ENCODE assay signal across 1 cellular context in the genomic region with DNA sequence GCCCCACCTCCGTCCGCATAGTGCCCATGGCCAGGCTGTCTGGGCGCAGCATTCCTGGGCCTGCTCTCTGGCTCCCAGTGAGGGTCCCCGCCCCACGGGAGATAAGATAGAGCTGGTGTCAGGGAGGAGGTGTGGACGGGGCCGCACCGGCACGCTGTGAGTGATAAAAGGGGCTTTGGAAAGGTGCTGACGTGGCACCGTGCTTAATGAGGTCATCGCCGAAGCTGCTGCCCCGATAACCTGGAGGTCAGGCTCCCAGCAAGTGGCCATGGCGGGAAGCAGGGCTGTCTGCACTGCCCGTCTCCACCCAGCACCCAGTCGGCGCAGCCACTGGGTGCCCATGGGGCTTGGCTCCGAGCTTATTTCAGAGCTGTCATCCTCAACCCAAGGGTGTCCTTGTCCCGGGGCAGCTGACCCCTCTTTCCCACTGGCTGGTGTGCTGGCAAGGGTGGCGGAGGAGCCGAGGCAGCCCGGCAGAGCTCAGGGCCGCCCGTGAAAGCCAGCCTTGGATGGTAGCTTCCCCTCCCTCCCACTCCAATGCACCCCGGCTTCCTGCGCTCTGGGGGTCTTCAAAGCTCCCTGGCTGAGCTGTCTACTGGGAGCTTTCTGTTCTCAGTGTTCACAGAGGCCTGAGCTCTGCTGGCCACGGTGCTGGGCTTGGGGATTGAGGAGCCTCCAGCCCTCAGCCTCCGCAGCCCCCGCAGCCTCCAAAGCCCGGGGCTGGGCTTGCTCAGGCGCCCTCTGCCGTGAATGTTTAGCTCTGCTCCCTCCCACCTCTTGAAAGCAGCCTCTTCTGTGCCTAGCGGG.
A peak's percentile ranks its signal among the peaks of the same experiment; 100 is the strongest.
TF ChIP-seq lines count a peak whose summit lies in the region.

No MANE protein-coding gene starts in this region.

TF ChIP-seq in HepG2, 621 proteins besides CTCF, POLR2A, EP300 and RAD21 (continued from another document and continues in another):
- TF ChIP-seq DMTF1 (CRISPR knock-in tag; IDR thresholded peaks at IDR 0.05) (no peak), PHF21A (CRISPR knock-in tag; IDR thresholded peaks at IDR 0.05) (no peak), PHF20 (CRISPR knock-in tag; IDR thresholded peaks at IDR 0.05) (no peak), TEF (CRISPR knock-in tag; IDR thresholded peaks at IDR 0.05) (no peak), FOXP1 (IDR thresholded peaks at IDR 0.05) (no peak), FOXP1 (CRISPR knock-in tag; IDR thresholded peaks at IDR 0.05) (no peak), ZNF235 (CRISPR knock-in tag; IDR thresholded peaks at IDR 0.05; ENCODE audit: borderline replicate concordance) (no peak), NFIC (IDR thresholded peaks at IDR 0.05; ENCODE audit: low read length) (no peak), LCORL (IDR thresholded peaks at IDR 0.05) (no peak), LCORL (CRISPR knock-in tag; IDR thresholded peaks at IDR 0.05) (peak; percentile 78), REL (CRISPR knock-in tag; conservative IDR thresholded peaks at IDR 0.05) (no peak), ZSCAN9 (CRISPR knock-in tag; IDR thresholded peaks at IDR 0.05; ENCODE audit: borderline replicate concordance) (no peak), ZNF777 (CRISPR knock-in tag; IDR thresholded peaks at IDR 0.05) (no peak), ZNF30 (CRISPR knock-in tag; IDR thresholded peaks at IDR 0.05) (no peak), POLR2G (IDR thresholded peaks at IDR 0.05; ENCODE audit: low read depth, low read length) (no peak), ZNF598 (CRISPR knock-in tag; IDR thresholded peaks at IDR 0.05; ENCODE audit: borderline replicate concordance) (no peak), ZNF451 (CRISPR knock-in tag; IDR thresholded peaks at IDR 0.05) (no peak; the same call in 1 of the 2 replicates), DMAP1 (CRISPR knock-in tag; IDR thresholded peaks at IDR 0.05) (no peak; the same call in 1 of the 2 replicates), ZIK1 (CRISPR knock-in tag; IDR thresholded peaks at IDR 0.05; ENCODE audit: borderline replicate concordance, low read depth) (no peak), RFX1 (IDR thresholded peaks at IDR 0.05) (no peak), NR1H2 (CRISPR knock-in tag; IDR thresholded peaks at IDR 0.05; ENCODE audit: borderline replicate concordance, low read depth) (no peak), TCF12 (IDR thresholded peaks at IDR 0.05) (no peak), TCF12 (CRISPR knock-in tag; IDR thresholded peaks at IDR 0.05) (no peak), FOXA3 (CRISPR knock-in tag; IDR thresholded peaks at IDR 0.05) (no peak), JARID2 (CRISPR knock-in tag; IDR thresholded peaks at IDR 0.05; ENCODE audit: insufficient replicate concordance) (no peak), SMARCC2 (IDR thresholded peaks at IDR 0.05) (no peak), PAF1 (CRISPR knock-in tag; IDR thresholded peaks at IDR 0.05) (no peak), PHB2 (IDR thresholded peaks at IDR 0.05; ENCODE audit: partially characterized antibody) (no peak), ZNF234 (CRISPR knock-in tag; conservative IDR thresholded peaks at IDR 0.05) (no peak), ZMAT3 (CRISPR knock-in tag; conservative IDR thresholded peaks at IDR 0.05) (no peak), ATAD3A (CRISPR knock-in tag; IDR thresholded peaks at IDR 0.05) (no peak), HHEX (CRISPR knock-in tag; IDR thresholded peaks at IDR 0.05) (no peak), ZNF891 (CRISPR knock-in tag; IDR thresholded peaks at IDR 0.05) (no peak), PAX8 (CRISPR knock-in tag; IDR thresholded peaks at IDR 0.05; ENCODE audit: borderline replicate concordance) (no peak), ZNF816 (CRISPR knock-in tag; IDR thresholded peaks at IDR 0.05; ENCODE audit: borderline replicate concordance) (no peak), CERS6 (CRISPR knock-in tag; IDR thresholded peaks at IDR 0.05) (no peak), NPAS2 (CRISPR knock-in tag; IDR thresholded peaks at IDR 0.05; ENCODE audit: borderline replicate concordance) (no peak), GMEB2 (CRISPR knock-in tag; IDR thresholded peaks at IDR 0.05; ENCODE audit: low read depth) (no peak), ZBTB40 (IDR thresholded peaks at IDR 0.05) (no peak), ZBTB40 (CRISPR knock-in tag; IDR thresholded peaks at IDR 0.05) (no peak; the same call in 1 of the 2 replicates), NR3C1 (CRISPR knock-in tag; IDR thresholded peaks at IDR 0.05) (no peak), ZNF17 (CRISPR knock-in tag; IDR thresholded peaks at IDR 0.05) (no peak), ZNF343 (CRISPR knock-in tag; IDR thresholded peaks at IDR 0.05) (no peak)
- TF ChIP-seq, protein P1, sequence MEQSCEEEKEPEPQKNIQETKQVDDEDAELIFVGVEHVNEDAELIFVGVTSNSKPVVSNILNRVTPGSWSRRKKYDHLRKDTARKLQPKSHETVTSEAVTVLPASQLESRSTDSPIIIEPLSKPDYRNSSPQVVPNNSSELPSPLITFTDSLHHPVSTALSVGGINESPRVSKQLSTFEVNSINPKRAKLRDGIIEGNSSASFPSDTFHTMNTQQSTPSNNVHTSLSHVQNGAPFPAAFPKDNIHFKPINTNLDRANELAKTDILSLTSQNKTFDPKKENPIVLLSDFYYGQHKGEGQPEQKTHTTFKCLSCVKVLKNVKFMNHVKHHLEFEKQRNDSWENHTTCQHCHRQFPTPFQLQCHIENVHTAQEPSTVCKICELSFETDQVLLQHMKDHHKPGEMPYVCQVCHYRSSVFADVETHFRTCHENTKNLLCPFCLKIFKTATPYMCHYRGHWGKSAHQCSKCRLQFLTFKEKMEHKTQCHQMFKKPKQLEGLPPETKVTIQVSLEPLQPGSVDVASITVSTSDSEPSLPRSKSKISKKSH (CRISPR knock-in tag; IDR thresholded peaks at IDR 0.05; ENCODE audit: borderline replicate concordance): no peak
- TF ChIP-seq, protein P2, sequence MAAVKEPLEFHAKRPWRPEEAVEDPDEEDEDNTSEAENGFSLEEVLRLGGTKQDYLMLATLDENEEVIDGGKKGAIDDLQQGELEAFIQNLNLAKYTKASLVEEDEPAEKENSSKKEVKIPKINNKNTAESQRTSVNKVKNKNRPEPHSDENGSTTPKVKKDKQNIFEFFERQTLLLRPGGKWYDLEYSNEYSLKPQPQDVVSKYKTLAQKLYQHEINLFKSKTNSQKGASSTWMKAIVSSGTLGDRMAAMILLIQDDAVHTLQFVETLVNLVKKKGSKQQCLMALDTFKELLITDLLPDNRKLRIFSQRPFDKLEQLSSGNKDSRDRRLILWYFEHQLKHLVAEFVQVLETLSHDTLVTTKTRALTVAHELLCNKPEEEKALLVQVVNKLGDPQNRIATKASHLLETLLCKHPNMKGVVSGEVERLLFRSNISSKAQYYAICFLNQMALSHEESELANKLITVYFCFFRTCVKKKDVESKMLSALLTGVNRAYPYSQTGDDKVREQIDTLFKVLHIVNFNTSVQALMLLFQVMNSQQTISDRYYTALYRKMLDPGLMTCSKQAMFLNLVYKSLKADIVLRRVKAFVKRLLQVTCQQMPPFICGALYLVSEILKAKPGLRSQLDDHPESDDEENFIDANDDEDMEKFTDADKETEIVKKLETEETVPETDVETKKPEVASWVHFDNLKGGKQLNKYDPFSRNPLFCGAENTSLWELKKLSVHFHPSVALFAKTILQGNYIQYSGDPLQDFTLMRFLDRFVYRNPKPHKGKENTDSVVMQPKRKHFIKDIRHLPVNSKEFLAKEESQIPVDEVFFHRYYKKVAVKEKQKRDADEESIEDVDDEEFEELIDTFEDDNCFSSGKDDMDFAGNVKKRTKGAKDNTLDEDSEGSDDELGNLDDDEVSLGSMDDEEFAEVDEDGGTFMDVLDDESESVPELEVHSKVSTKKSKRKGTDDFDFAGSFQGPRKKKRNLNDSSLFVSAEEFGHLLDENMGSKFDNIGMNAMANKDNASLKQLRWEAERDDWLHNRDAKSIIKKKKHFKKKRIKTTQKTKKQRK (IDR thresholded peaks at IDR 0.05; ENCODE audit: low read length): no peak
